ENCODE assay signal across 1 cellular context in the genomic region with DNA sequence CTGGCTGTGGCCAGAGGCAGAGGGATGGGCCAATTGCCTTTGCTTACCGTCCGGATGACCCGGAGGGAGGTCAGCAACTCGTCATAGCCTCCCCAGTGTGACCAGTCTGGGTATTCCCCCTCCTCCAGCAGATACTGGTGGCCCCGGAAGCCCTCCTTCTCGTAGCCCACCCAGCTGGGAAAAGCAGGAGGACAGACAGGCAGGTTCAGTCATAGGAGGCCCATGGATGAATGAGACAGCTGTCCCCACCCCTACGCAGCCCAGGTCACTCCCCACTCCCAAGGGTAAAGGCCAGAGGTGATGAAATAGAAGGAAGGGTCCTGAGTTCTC.
TF ChIP-seq lines count a peak whose summit lies in the region.

No MANE protein-coding gene starts in this region.

TF ChIP-seq in HEK293, 187 proteins besides CTCF, POLR2A, EP300 and RAD21:
- TF ChIP-seq, protein P1, sequence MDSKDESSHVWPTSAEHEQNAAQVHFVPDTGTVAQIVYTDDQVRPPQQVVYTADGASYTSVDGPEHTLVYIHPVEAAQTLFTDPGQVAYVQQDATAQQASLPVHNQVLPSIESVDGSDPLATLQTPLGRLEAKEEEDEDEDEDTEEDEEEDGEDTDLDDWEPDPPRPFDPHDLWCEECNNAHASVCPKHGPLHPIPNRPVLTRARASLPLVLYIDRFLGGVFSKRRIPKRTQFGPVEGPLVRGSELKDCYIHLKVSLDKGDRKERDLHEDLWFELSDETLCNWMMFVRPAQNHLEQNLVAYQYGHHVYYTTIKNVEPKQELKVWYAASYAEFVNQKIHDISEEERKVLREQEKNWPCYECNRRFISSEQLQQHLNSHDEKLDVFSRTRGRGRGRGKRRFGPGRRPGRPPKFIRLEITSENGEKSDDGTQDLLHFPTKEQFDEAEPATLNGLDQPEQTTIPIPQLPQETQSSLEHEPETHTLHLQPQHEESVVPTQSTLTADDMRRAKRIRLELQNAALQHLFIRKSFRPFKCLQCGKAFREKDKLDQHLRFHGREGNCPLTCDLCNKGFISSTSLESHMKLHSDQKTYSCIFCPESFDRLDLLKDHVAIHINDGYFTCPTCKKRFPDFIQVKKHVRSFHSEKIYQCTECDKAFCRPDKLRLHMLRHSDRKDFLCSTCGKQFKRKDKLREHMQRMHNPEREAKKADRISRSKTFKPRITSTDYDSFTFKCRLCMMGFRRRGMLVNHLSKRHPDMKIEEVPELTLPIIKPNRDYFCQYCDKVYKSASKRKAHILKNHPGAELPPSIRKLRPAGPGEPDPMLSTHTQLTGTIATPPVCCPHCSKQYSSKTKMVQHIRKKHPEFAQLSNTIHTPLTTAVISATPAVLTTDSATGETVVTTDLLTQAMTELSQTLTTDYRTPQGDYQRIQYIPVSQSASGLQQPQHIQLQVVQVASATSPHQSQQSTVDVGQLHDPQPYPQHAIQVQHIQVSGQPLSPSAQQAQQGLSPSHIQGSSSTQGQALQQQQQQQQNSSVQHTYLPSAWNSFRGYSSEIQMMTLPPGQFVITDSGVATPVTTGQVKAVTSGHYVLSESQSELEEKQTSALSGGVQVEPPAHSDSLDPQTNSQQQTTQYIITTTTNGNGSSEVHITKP (tag by site-specific recombination; IDR thresholded peaks at IDR 0.05): 0 out of 2 replicates have a peak, but pooled peaks have one; percentile 10
- no peak for TF ChIP-seq MYNN (tag by site-specific recombination; IDR thresholded peaks at IDR 0.05; ENCODE audit: borderline replicate concordance)
